In the genomic region with DNA sequence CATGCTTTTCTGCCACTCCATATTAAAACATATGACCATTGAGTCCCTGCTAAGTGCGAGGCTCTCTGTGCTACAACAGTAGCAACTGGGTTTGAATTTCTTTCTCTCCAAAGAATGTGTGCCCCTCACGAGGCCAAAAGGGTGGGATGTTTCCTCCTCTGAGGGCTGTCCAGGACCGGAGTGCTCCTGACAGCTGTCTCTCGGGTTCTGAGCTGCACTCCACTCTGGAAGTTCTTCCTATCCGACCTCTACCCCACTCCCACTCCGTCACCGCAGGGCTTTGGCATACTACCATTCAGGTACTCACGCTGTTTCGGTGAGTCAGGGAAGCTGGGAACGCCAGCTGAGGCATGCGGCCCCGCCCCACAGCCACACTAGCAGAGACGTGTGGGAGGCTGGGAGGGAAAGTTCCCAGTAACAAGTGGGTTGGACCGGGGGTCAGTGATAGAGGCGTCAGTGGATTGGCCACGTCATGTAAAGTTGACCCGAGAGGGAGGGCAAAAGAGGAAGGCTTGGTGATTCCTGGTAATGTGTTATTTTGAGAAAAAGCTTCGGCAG, we compare ENCODE assay signal across 8 cellular contexts. TPM values are rescaled to one million over a fixed set of nuclear protein-coding genes. Genes with fewer than 3 reads are reported as not detected.
A peak's percentile ranks its signal among the peaks of the same experiment; 100 is the strongest.
DNase-seq lines count a peak whose midpoint lies in the region; ATAC-seq and TF ChIP-seq lines count a peak whose summit lies in the region.

No MANE protein-coding gene starts in this region.

- DNase-seq in CD4-positive, CD25-positive, alpha-beta regulatory T cell = peak in 1 of 3 donors; percentile 36
- DNase-seq in NT2/D1 (ENCODE audit: low read depth, low spot score) (no peak), fibroblast of lung (ENCODE audit: low read depth in 2 of 2) (peak; percentile 92 to 99), stromal cell of bone marrow (ENCODE audit: low read depth) (peak; percentile 87)
- DNase-seq in activated T-cell treated with anti-CD3 and anti-CD28 coated beads, Interleukin-2, amount 50 U/mL, for 1 hour = peak; percentile 55
- DNase-seq in naive thymus-derived CD4-positive, alpha-beta T cell = peak in 2 of 9 donors; percentile 24 to 77

- peaks cover 6% of the 10 kb centered on the region for H3K36me3 Mint-ChIP-seq in CD4-positive, CD25-positive, alpha-beta regulatory T cell
- peaks cover 0 to 14% (median 4%) of the 10 kb centered on the region in 5 donors for H3K36me3 Mint-ChIP-seq in naive thymus-derived CD4-positive, alpha-beta T cell

- H3K27ac ChIP-seq in CD4-positive, CD25-positive, alpha-beta regulatory T cell (ENCODE audit: insufficient read depth, low read length, poor library complexity, severe bottlenecking) = peak overlapping the region; percentile 98
- peak overlapping the region; percentile 98 for H3K27ac ChIP-seq in fibroblast of lung (ENCODE audit: insufficient read depth, low read length)
- peak overlapping the region; percentile 99 for H3K27ac ChIP-seq in naive thymus-derived CD4-positive, alpha-beta T cell (ENCODE audit: low read depth, low read length)

- peak overlapping the region; percentile 98 to 99 (median 98) for H3K27ac Mint-ChIP-seq in CD4-positive, CD25-positive, alpha-beta regulatory T cell
- peak overlapping the region; percentile 95 to 100 (median 98) for H3K27ac Mint-ChIP-seq in naive thymus-derived CD4-positive, alpha-beta T cell

- POLR2A ChIA-PET in naive thymus-derived CD4-positive, alpha-beta T cell (lab: Charles Lee) = interaction anchor here (0.6 to 1.9 kb wide), 5 partner anchors 9 to 179 kb away, joined by 3 to 7 read pairs (median 4); partner anchors contain the start of gene PBXIP1

- CTCF ChIA-PET in naive thymus-derived CD4-positive, alpha-beta T cell (lab: Charles Lee) = interaction anchor here (0.6 to 3.0 kb wide), 4 partner anchors 39 to 111 kb away, joined by 3 to 14 read pairs (median 4); no protein-coding TSS in a partner anchor

- H3K27me3 Mint-ChIP-seq in CD4-positive, CD25-positive, alpha-beta regulatory T cell = peaks cover 14% of the 10 kb centered on the region
- H3K27me3 Mint-ChIP-seq in naive thymus-derived CD4-positive, alpha-beta T cell = peaks cover 0 to 4% (median 0%) of the 10 kb centered on the region in 5 donors

- peak overlapping the region; percentile 92 for H3K9ac ChIP-seq in NT2/D1 (ENCODE audit: insufficient read length, low read depth)
- H3K9ac ChIP-seq in fibroblast of lung (ENCODE audit: insufficient read depth, low read length) = peak overlapping the region; percentile 91

- H3K36me3 ChIP-seq in CD4-positive, CD25-positive, alpha-beta regulatory T cell (ENCODE audit: control insufficient read depth, insufficient read depth, low read length) = no peaks in the 10 kb centered on the region
- H3K36me3 ChIP-seq in NT2/D1 (ENCODE audit: insufficient read depth, insufficient read length, low read length) (peaks cover 50% of the 10 kb centered on the region), fibroblast of lung (ENCODE audit: control insufficient read depth, insufficient read depth, low read length) (no peaks in the 10 kb centered on the region)
- peaks cover 0 to 26% (median 0%) of the 10 kb centered on the region in 3 experiments for H3K36me3 ChIP-seq in naive thymus-derived CD4-positive, alpha-beta T cell (ENCODE audit: control insufficient read depth in 2 of 3, insufficient read depth in 3 of 3, low read length in 3 of 3)

- H2AFZ ChIP-seq in fibroblast of lung (ENCODE audit: low read length) = peak overlapping the region; percentile 3

- H3K4me3 ChIP-seq in CD4-positive, CD25-positive, alpha-beta regulatory T cell (ENCODE audit: low read depth, low read length) = peak overlapping the region; percentile 90
- H3K4me3 ChIP-seq in NT2/D1 (ENCODE audit: insufficient read length, low read depth) (peak overlapping the region; percentile 64), fibroblast of lung (replicated peaks in 1 of 4; ENCODE audit: control extremely low read depth in 1 of 4, insufficient read depth in 1 of 4, low read depth in 3 of 4, low read length in 4 of 4) (peak overlapping the region; percentile 68 to 82 (median 81))
- H3K4me3 ChIP-seq in naive thymus-derived CD4-positive, alpha-beta T cell (ENCODE audit: low read length) = peak overlapping the region; percentile 99

- peaks cover 25% of the 10 kb centered on the region for H3K4me1 ChIP-seq in CD4-positive, CD25-positive, alpha-beta regulatory T cell (ENCODE audit: control insufficient read depth, insufficient read depth, low read length, poor library complexity, severe bottlenecking)
- H3K4me1 ChIP-seq in NT2/D1 (ENCODE audit: insufficient read depth, insufficient read length) = peaks cover 19% of the 10 kb centered on the region
- peaks cover 18% of the 10 kb centered on the region for H3K4me1 ChIP-seq in fibroblast of lung (ENCODE audit: control insufficient read depth, extremely low read depth, insufficient read depth, low read length)
- H3K4me1 ChIP-seq in naive thymus-derived CD4-positive, alpha-beta T cell (ENCODE audit: control insufficient read depth in 2 of 2, insufficient read depth in 2 of 2, low read length in 2 of 2) = peaks cover 6 to 21% of the 10 kb centered on the region in 2 donors

- peaks cover 21% of the 10 kb centered on the region for H3K79me2 ChIP-seq in fibroblast of lung (ENCODE audit: control insufficient read depth, insufficient read depth, low read length)

- H3K9me3 Mint-ChIP-seq in CD4-positive, CD25-positive, alpha-beta regulatory T cell = no peaks in the 10 kb centered on the region
- H3K9me3 Mint-ChIP-seq in naive thymus-derived CD4-positive, alpha-beta T cell = no peaks in the 10 kb centered on the region

- H3K4me2 ChIP-seq in fibroblast of lung (ENCODE audit: extremely low read depth, insufficient read depth, low read length) = peak overlapping the region; percentile 92

- H3K9me3 ChIP-seq in CD4-positive, CD25-positive, alpha-beta regulatory T cell (ENCODE audit: control insufficient read depth in 2 of 2, low read length in 2 of 2) = no peaks in the 10 kb centered on the region
- H3K9me3 ChIP-seq in NT2/D1 (ENCODE audit: insufficient read depth, low read length) (no peaks in the 10 kb centered on the region), fibroblast of lung (ENCODE audit: control insufficient read depth, insufficient read depth, low read depth, low read length) (no peaks in the 10 kb centered on the region)
- no peaks in the 10 kb centered on the region for H3K9me3 ChIP-seq in naive thymus-derived CD4-positive, alpha-beta T cell (ENCODE audit: control insufficient read depth in 2 of 3, low read length in 3 of 3)

- intact Hi-C loops in naive thymus-derived CD4-positive, alpha-beta T cell (cut with micrococcal nuclease) = loop anchor here (1.0 to 5.0 kb wide), 8 partner anchors 8 to 576 kb away; partner anchors contain the start of genes ADAR (in 1 of the 2), EFNA1 (in 1 of the 2), RUSC1 (in 1 of the 2) and UBE2Q1 (in 1 of the 2)

- no peaks in the 10 kb centered on the region for H4K20me1 ChIP-seq in fibroblast of lung (ENCODE audit: control insufficient read depth, extremely low read depth, insufficient read depth, low read length)

- peaks cover 13 to 61% (median 37%) of the 10 kb centered on the region in 4 donors for H3K4me1 Mint-ChIP-seq in CD4-positive, CD25-positive, alpha-beta regulatory T cell
- peaks cover 41 to 59% (median 45%) of the 10 kb centered on the region in 7 donors for H3K4me1 Mint-ChIP-seq in naive thymus-derived CD4-positive, alpha-beta T cell

- ATAC-seq in CD4-positive, CD25-positive, alpha-beta regulatory T cell (ENCODE audit: low read depth in 2 of 2) = no peak
- ATAC-seq in HG03039 (IDR thresholded peaks at IDR 0.05; ENCODE audit: unreplicated experiment) = peak; percentile 29
- ATAC-seq in naive thymus-derived CD4-positive, alpha-beta T cell = peak; percentile 39
- no peak for ATAC-seq in HG03139 (IDR thresholded peaks at IDR 0.05; ENCODE audit: unreplicated experiment)

- H3K27me3 ChIP-seq in CD4-positive, CD25-positive, alpha-beta regulatory T cell (ENCODE audit: control insufficient read depth, insufficient read depth, low read length) = no peaks in the 10 kb centered on the region
- H3K27me3 ChIP-seq in NT2/D1 (ENCODE audit: insufficient read depth, insufficient read length) = peaks cover 8% of the 10 kb centered on the region
- no peaks in the 10 kb centered on the region for H3K27me3 ChIP-seq in fibroblast of lung (ENCODE audit: control insufficient read depth, insufficient read depth, low read length)
- H3K27me3 ChIP-seq in naive thymus-derived CD4-positive, alpha-beta T cell (ENCODE audit: control insufficient read depth in 2 of 2, insufficient read depth in 2 of 2, low read length in 2 of 2) = no peaks in the 10 kb centered on the region

- TF ChIP-seq CTCF in fibroblast of lung (conservative IDR thresholded peaks at IDR 0.05 in 1 of 2, IDR thresholded peaks at IDR 0.05 in 1 of 2; ENCODE audit: low read depth in 1 of 2, low read length in 2 of 2) = no peak

- H3K4me3 Mint-ChIP-seq in CD4-positive, CD25-positive, alpha-beta regulatory T cell = peak overlapping the region; percentile 95 to 100 (median 97)
- H3K4me3 Mint-ChIP-seq in naive thymus-derived CD4-positive, alpha-beta T cell = peak overlapping the region; percentile 91 to 100 (median 98)

RNA-seq across cellular contexts. Expression of gene SLC50A1, which starts 0.7 kb away (rescaled TPM):
- total RNA-seq in CD4-positive, CD25-positive, alpha-beta regulatory T cell = 24.1 TPM
- 10 to 100 TPM; 45.1 to 59.3 (median 46.0) TPM for polyA plus RNA-seq in CD4-positive, CD25-positive, alpha-beta regulatory T cell
- total RNA-seq in fibroblast of lung = 35.4 and 61.1 TPM in 2 replicates
- 29.4 and 36.0 TPM in 2 replicates for polyA plus RNA-seq in fibroblast of lung
- polyA plus RNA-seq in fibroblast of lung (2012) = 25.1 and 30.4 TPM in 2 replicates
- 23.7 and 24.0 TPM in 2 replicates for polyA minus RNA-seq in fibroblast of lung (ENCODE audit: low replicate concordance)
- 10 to 100 TPM; 21.1 to 35.6 (median 24.3) TPM for total RNA-seq in naive thymus-derived CD4-positive, alpha-beta T cell
- 10 to 100 TPM; 51.0 to 64.8 TPM for polyA plus RNA-seq in naive thymus-derived CD4-positive, alpha-beta T cell

RNA-seq across cellular contexts. Expression of gene DPM3, which starts 5.4 kb away (rescaled TPM):
- 28.1 TPM for total RNA-seq in CD4-positive, CD25-positive, alpha-beta regulatory T cell
- 100 to 1,000 TPM in 3 of 4 donors, 10 to 100 TPM in 1; 98.3 to 116 (median 101) TPM for polyA plus RNA-seq in CD4-positive, CD25-positive, alpha-beta regulatory T cell
- total RNA-seq in fibroblast of lung = 27.7 and 40.5 TPM in 2 replicates
- 31.9 and 35.4 TPM in 2 replicates for polyA plus RNA-seq in fibroblast of lung
- 74.2 and 92.4 TPM in 2 replicates for polyA plus RNA-seq in fibroblast of lung (2012)
- 9.8 and 13.2 TPM in 2 replicates for polyA minus RNA-seq in fibroblast of lung (ENCODE audit: low replicate concordance)
- total RNA-seq in naive thymus-derived CD4-positive, alpha-beta T cell = 10 to 100 TPM; 29.1 to 50.4 (median 43.8) TPM
- polyA plus RNA-seq in naive thymus-derived CD4-positive, alpha-beta T cell = 100 to 1,000 TPM in 1 of 2 donors, 10 to 100 TPM in 1; 99.2 to 128 TPM

RNA-seq across cellular contexts. Expression of gene EFNA1, which starts 7.3 kb away (rescaled TPM):
- 0.30 TPM for total RNA-seq in CD4-positive, CD25-positive, alpha-beta regulatory T cell
- polyA plus RNA-seq in CD4-positive, CD25-positive, alpha-beta regulatory T cell = 1 to 10 TPM; 1.4 to 6.8 (median 3.3) TPM
- total RNA-seq in fibroblast of lung = 0.26 TPM in 1 of 2 replicates, not detected in the other
- 0.06 and 0.07 TPM in 2 replicates for polyA plus RNA-seq in fibroblast of lung
- not detected in 2 replicates for polyA plus RNA-seq in fibroblast of lung (2012)
- polyA minus RNA-seq in fibroblast of lung (ENCODE audit: low replicate concordance) = not detected in 2 replicates
- total RNA-seq in naive thymus-derived CD4-positive, alpha-beta T cell = 1 to 10 TPM in 4 of 5 experiments, not detected in 1; 4.0 to 7.3 (median 5.6) TPM
- 10 to 100 TPM; 11.1 to 16.8 TPM for polyA plus RNA-seq in naive thymus-derived CD4-positive, alpha-beta T cell

RNA-seq across cellular contexts. Expression of gene KRTCAP2, which starts 38.2 kb away (rescaled TPM):
- total RNA-seq in CD4-positive, CD25-positive, alpha-beta regulatory T cell = 122 TPM
- polyA plus RNA-seq in CD4-positive, CD25-positive, alpha-beta regulatory T cell = 100 to 1,000 TPM; 468 to 537 (median 507) TPM
- 122 and 125 TPM in 2 replicates for total RNA-seq in fibroblast of lung
- polyA plus RNA-seq in fibroblast of lung = 123 and 134 TPM in 2 replicates
- polyA plus RNA-seq in fibroblast of lung (2012) = 213 and 246 TPM in 2 replicates
- 358 and 370 TPM in 2 replicates for polyA minus RNA-seq in fibroblast of lung (ENCODE audit: low replicate concordance)
- 100 to 1,000 TPM in 4 of 5 experiments, 10 to 100 TPM in 1; 97.4 to 236 (median 155) TPM for total RNA-seq in naive thymus-derived CD4-positive, alpha-beta T cell
- 100 to 1,000 TPM; 450 to 469 TPM for polyA plus RNA-seq in naive thymus-derived CD4-positive, alpha-beta T cell

RNA-seq across cellular contexts. Expression of gene TRIM46, which starts 38.7 kb away (rescaled TPM):
- total RNA-seq in CD4-positive, CD25-positive, alpha-beta regulatory T cell = 6.1 TPM
- polyA plus RNA-seq in CD4-positive, CD25-positive, alpha-beta regulatory T cell = 1 to 10 TPM in 2 of 4 donors, under 1 TPM in 2; 0.44 to 1.6 (median 0.78) TPM
- total RNA-seq in fibroblast of lung = 3.1 and 4.0 TPM in 2 replicates
- 1.9 and 2.2 TPM in 2 replicates for polyA plus RNA-seq in fibroblast of lung
- polyA plus RNA-seq in fibroblast of lung (2012) = 2.7 and 3.4 TPM in 2 replicates
- 4.6 and 5.3 TPM in 2 replicates for polyA minus RNA-seq in fibroblast of lung (ENCODE audit: low replicate concordance)
- 10 to 100 TPM in 1 of 5 experiments, 1 to 10 TPM in 4; 3.5 to 21.9 (median 4.1) TPM for total RNA-seq in naive thymus-derived CD4-positive, alpha-beta T cell
- 1 to 10 TPM in 1 of 2 donors, under 1 TPM in 1; 0.69 to 1.3 TPM for polyA plus RNA-seq in naive thymus-derived CD4-positive, alpha-beta T cell

Comparison
In these comparisons a context has a peak if more than half of its experiments do, and no peak if none do; other contexts are left out.
1. ATAC-seq: peak in HG03039 (single experiment) and naive thymus-derived CD4-positive, alpha-beta T cell (single experiment); none in CD4-positive, CD25-positive, alpha-beta regulatory T cell (0 of 2) and HG03139 (single experiment).
2. Peak in every context shown above with its lines, with median percentiles within 50 percentile points of each other: H3K27ac ChIP-seq and H3K4me3 ChIP-seq.